In genomic region chr3:57692404-57693191, GRCh38 we compare ENCODE assay signal across 8 cellular contexts. TPM values are rescaled to one million over a fixed set of nuclear protein-coding genes. Genes with fewer than 3 reads are reported as not detected.
DNase-seq lines count a peak whose midpoint lies in the region; ATAC-seq and TF ChIP-seq lines count a peak whose summit lies in the region.

Gene DENND6A (minus strand): TSS chr3:57693077. CDS start chr3:57693018, 59 bp downstream.

- WGBS in right cardiac atrium = under 1% methylated on average over 77 of the region's 77 CpGs

- TF ChIP-seq CTCF in ascending aorta (IDR thresholded peaks at IDR 0.05) (no peak), uterus (IDR thresholded peaks at IDR 0.05) (no peak)

- intact Hi-C loops in T-helper 2 cell treated with Interferon-gamma antibody and Interleukin-4, amounts not matched to agents 100 ng/mL and 5 ng/mL, for 36 hours (cut with micrococcal nuclease) = loop anchor here (1.0 to 5.0 kb wide), 5 partner anchors 22 to 465 kb away; partner anchors contain the start of genes APPL1, ARF4, PDE12 and SLMAP
- intact Hi-C loops in ascending aorta (cut with DNase I) = loop anchor here (1.0 to 10.0 kb wide), 6 partner anchors 64 to 1010 kb away; partner anchors contain the start of genes ARF4, HTD2, IL17RD and PDE12
- intact Hi-C loops in right cardiac atrium (cut with DNase I) = no loop called here
- intact Hi-C loops in uterus (cut with DNase I; ENCODE audit: low total_unique reads) = no loop called here

- peak; percentile 77 for ATAC-seq in GM18502 (IDR thresholded peaks at IDR 0.05; ENCODE audit: poor library complexity, unreplicated experiment)
- ATAC-seq in HG02938 (IDR thresholded peaks at IDR 0.05; ENCODE audit: unreplicated experiment) = peak; percentile 68
- ATAC-seq in right cardiac atrium = peak; percentile 97 to 98

- H3K27ac ChIP-seq in ascending aorta (peak within 1 kb of the TSS; percentile 97 to 98), right cardiac atrium (ENCODE audit: low read length) (peak within 1 kb of the TSS; percentile 91), uterus (peak within 1 kb of the TSS; percentile 98 to 100)

- H3K9me3 ChIP-seq in ascending aorta = no peaks in the 10 kb centered on the region
- no peaks in the 10 kb centered on the region for H3K9me3 ChIP-seq in right cardiac atrium (ENCODE audit: control insufficient read depth, low read length)
- H3K9me3 ChIP-seq in uterus = no peaks in the 10 kb centered on the region

- peak; percentile 91 to 99 for TF ChIP-seq POLR2A in uterus (IDR thresholded peaks at IDR 0.05)

- H3K4me1 ChIP-seq in ascending aorta (peaks cover 7 to 29% of the 10 kb centered on the region in 2 donors), right cardiac atrium (ENCODE audit: control insufficient read depth, insufficient read depth, low read length) (no peaks in the 10 kb centered on the region), uterus (peaks cover 0 to 6% of the 10 kb centered on the region in 2 donors)

- H3K36me3 ChIP-seq in ascending aorta = no peaks in the 10 kb centered on the region
- H3K36me3 ChIP-seq in uterus = no peaks in the 10 kb centered on the region

- H3K4me3 ChIP-seq in ascending aorta (peak within 1 kb of the TSS; percentile 78 to 87), right cardiac atrium (ENCODE audit: low read length) (peak within 1 kb of the TSS; percentile 61), uterus (peak within 1 kb of the TSS; percentile 75 to 99)

- H3K27me3 ChIP-seq in ascending aorta (no peaks in the 10 kb centered on the region), right cardiac atrium (ENCODE audit: control insufficient read depth, insufficient read depth) (no peaks in the 10 kb centered on the region), uterus (no peaks in the 10 kb centered on the region)

- peak; percentile 46 to 72 for DNase-seq in NCI-H187 (lab: John Stamatoyannopoulos, UW)
- DNase-seq in ascending aorta (ENCODE audit: low spot score in 2 of 2) = peak; percentile 79 to 98
- peak; percentile 97 to 99 (median 99) for DNase-seq in right cardiac atrium
- DNase-seq in putamen (ENCODE audit: low spot score) = peak; percentile 94
- peak; percentile 93 to 95 for DNase-seq in uterus

RNA-seq across cellular contexts. Expression of gene DENND6A, which starts in this region (rescaled TPM):
- 33.4 and 35.6 TPM in 2 replicates for total RNA-seq in T-helper 2 cell treated with Interferon-gamma antibody and Interleukin-4, amounts not matched to agents 100 ng/mL and 5 ng/mL, for 36 hours
- total RNA-seq in ascending aorta (11.6 TPM), right cardiac atrium (10 to 100 TPM; 13.5 to 22.1 (median 16.5) TPM), uterus (10 to 100 TPM; 11.5 to 65.8 (median 40.4) TPM)
- polyA plus RNA-seq in right cardiac atrium = 5.5 TPM

Comparison
In these comparisons a context has a peak if more than half of its experiments do, and no peak if none do; other contexts are left out.
1. Peak in every context shown above with its lines: DNase-seq, ATAC-seq, H3K4me3 ChIP-seq and H3K27ac ChIP-seq.
2. intact Hi-C loops: an anchor here in T-helper 2 cell treated with Interferon-gamma antibody and Interleukin-4, amounts not matched to agents 100 ng/mL and 5 ng/mL, for 36 hours (1.0 to 5.0 kb wide) and ascending aorta (1.0 to 10.0 kb wide); none called in right cardiac atrium and uterus.